1 cellular context compared by ENCODE assay signal in genomic region chr5:61051267-61051666, GRCh38.
TF ChIP-seq lines count a peak whose summit lies in the region.

No MANE protein-coding gene starts in this region.

TF ChIP-seq in HCT116, 20 proteins besides CTCF, POLR2A, EP300 and RAD21 (continued from another document):
- no peak for TF ChIP-seq MAX (IDR thresholded peaks at IDR 0.05)
TF ChIP-seq in HCT116: peak in this region for 5.
